ENCODE assay signal across 16 cellular contexts in genomic region chr15:58420579-58421043, GRCh38. TPM values are rescaled to one million over a fixed set of nuclear protein-coding genes. Genes with fewer than 3 reads are reported as not detected.
A peak's percentile ranks its signal among the peaks of the same experiment; 100 is the strongest.
DNase-seq lines count a peak whose midpoint lies in the region; ATAC-seq, FAIRE-seq and TF ChIP-seq lines count a peak whose summit lies in the region.
"Had no signal": no experiment of that assay in that cellular context is flagged by ENCODE, and none has a peak within 500 bp of the region (broad histone marks: within the 10 kb centered on the region; RNA-seq: fewer than 3 reads in every experiment).

No MANE protein-coding gene starts in this region.

- H3K9me3 ChIP-seq in MM.1S (replicated peaks; ENCODE audit: insufficient read depth, low read length) = no peaks in the 10 kb centered on the region
- no peaks in the 10 kb centered on the region for H3K9me3 ChIP-seq in neural progenitor cell (ENCODE audit: low read depth)
- H3K9me3 ChIP-seq: adrenal gland, BE2C had no signal

- H3K36me3 ChIP-seq in MM.1S (replicated peaks; ENCODE audit: insufficient read depth, low read length) = no peaks in the 10 kb centered on the region
- no peaks in the 10 kb centered on the region for H3K36me3 ChIP-seq in neural progenitor cell
- H3K36me3 ChIP-seq: adrenal gland, BE2C, thoracic aorta had no signal

- DNase-seq in activated CD4-positive, CD25-positive, alpha-beta regulatory T cell (lab: John Stamatoyannopoulos, UW) = no peak
- DNase-seq in MM.1S (no peak), neural progenitor cell (ENCODE audit: low spot score) (no peak), NCI-H2227 (lab: John Stamatoyannopoulos, UW; ENCODE audit: unreplicated experiment) (no peak), SHP77 treated with DMSO at 0.1 percent for 48 hours (lab: John Stamatoyannopoulos, UW) (no peak), urothelium cell line (ENCODE audit: low spot score) (no peak)
- DNase-seq: activated CD4-positive, alpha-beta T cell treated with anti-CD3 and anti-CD28 coated beads, Interleukin-2, amount 50 U/mL, for 4 hours; adrenal gland; BE2C; GDM1; midbrain; NCI-H524 treated with DMSO at 0.1 percent for 48 hours had no signal

- no peak for TF ChIP-seq CTCF in MM.1S (IDR thresholded peaks at IDR 0.05; ENCODE audit: low read length)
- TF ChIP-seq CTCF in neural progenitor cell (IDR thresholded peaks at IDR 0.05) = no peak

- no peaks in the 10 kb centered on the region for H3K4me1 Mint-ChIP-seq in neural progenitor cell

- H3K4me2 ChIP-seq in MM.1S (ENCODE audit: low read depth, low read length) = no peak overlapping the region
- no peak overlapping the region for H3K4me2 ChIP-seq in neural progenitor cell

- H3F3A ChIP-seq in MM.1S (ENCODE audit: insufficient read depth, low read length) (no peaks in the 10 kb centered on the region), neural progenitor cell (ENCODE audit: low read depth) (no peaks in the 10 kb centered on the region)

- H2AFZ ChIP-seq in MM.1S (ENCODE audit: low read length) = peak overlapping the region; percentile 41
- H2AFZ ChIP-seq in neural progenitor cell (replicated peaks) = peak overlapping the region; percentile 34

- no peak overlapping the region for H3K9ac ChIP-seq in MM.1S (ENCODE audit: low read length)
- no peak overlapping the region for H3K9ac ChIP-seq in neural progenitor cell

- H3K4me3 Mint-ChIP-seq in neural progenitor cell = no peak overlapping the region

- H3K4me1 ChIP-seq in MM.1S (ENCODE audit: low read length) (0 out of 2 replicates have a peak, but pooled peaks cover 8% of the 10 kb centered on the region), neural progenitor cell (no peaks in the 10 kb centered on the region)
- H3K4me1 ChIP-seq: adrenal gland had no signal

- no peaks in the 10 kb centered on the region for H3K27me3 ChIP-seq in MM.1S (replicated peaks; ENCODE audit: insufficient read depth, low read length)
- no peaks in the 10 kb centered on the region for H3K27me3 ChIP-seq in neural progenitor cell
- H3K27me3 ChIP-seq: adrenal gland, BE2C had no signal

- no peaks in the 10 kb centered on the region for H3K9me2 ChIP-seq in MM.1S (replicated peaks; ENCODE audit: insufficient read depth, low read length)

- no peak for FAIRE-seq in urothelium cell line (lab: Jason Lieb, UNC)

- no peaks in the 10 kb centered on the region for H3K36me3 Mint-ChIP-seq in neural progenitor cell

- H3K27me3 Mint-ChIP-seq in neural progenitor cell (ENCODE audit: insufficient read depth, low read depth) = no peaks in the 10 kb centered on the region

- no peak overlapping the region for H3K27ac Mint-ChIP-seq in neural progenitor cell

- H3K9me3 Mint-ChIP-seq in neural progenitor cell = no peaks in the 10 kb centered on the region

- ATAC-seq in activated CD4-positive, CD25-positive, alpha-beta regulatory T cell treated with anti-CD3 and anti-CD28 coated beads, Interleukin-2, amount 50 U/mL, for 24 hours = peak; percentile 77 to 78
- peak; percentile 72 for ATAC-seq in GM19463 (IDR thresholded peaks at IDR 0.05; ENCODE audit: unreplicated experiment)

- H3K79me2 ChIP-seq in MM.1S (ENCODE audit: low read length) = no peaks in the 10 kb centered on the region
- no peaks in the 10 kb centered on the region for H3K79me2 ChIP-seq in neural progenitor cell (ENCODE audit: low read depth)

- H4K20me1 ChIP-seq in MM.1S (ENCODE audit: insufficient read depth, low read length) = no peaks in the 10 kb centered on the region
- H4K20me1 ChIP-seq in neural progenitor cell (ENCODE audit: low read depth) = no peaks in the 10 kb centered on the region

- H3K27ac ChIP-seq in MM.1S (ENCODE audit: low read length) (no peak overlapping the region), neural progenitor cell (no peak overlapping the region)
- H3K27ac ChIP-seq: 22Rv1, adrenal gland, thoracic aorta had no signal

- no peak overlapping the region for H3K4me3 ChIP-seq in MM.1S (ENCODE audit: low read length)
- H3K4me3 ChIP-seq in neural progenitor cell = no peak overlapping the region
- H3K4me3 ChIP-seq: adrenal gland, thoracic aorta had no signal

RNA-seq across cellular contexts. Expression of gene LIPC, which starts 11.2 kb away (rescaled TPM):
- not detected in 2 replicates for total RNA-seq in neural progenitor cell (ENCODE audit: low replicate concordance)
- total RNA-seq: thoracic aorta had no signal
